17 cellular contexts compared by ENCODE assay signal in genomic region chr13:101140087-101140770, GRCh38.
DNase-seq lines count a peak whose midpoint lies in the region; ATAC-seq and TF ChIP-seq lines count a peak whose summit lies in the region.
"Had no signal": no experiment of that assay in that cellular context is flagged by ENCODE, and none has a peak within 500 bp of the region (broad histone marks: within the 10 kb centered on the region; RNA-seq: fewer than 3 reads in every experiment).

No MANE protein-coding gene starts in this region.

- no peaks in the 10 kb centered on the region for H4K20me1 ChIP-seq in neural cell (ENCODE audit: insufficient read depth)

- H3K79me2 ChIP-seq in neural cell (replicated peaks; ENCODE audit: insufficient read depth, low read length), result no peaks in the 10 kb centered on the region

- TF ChIP-seq EP300 in neural cell (conservative IDR thresholded peaks at IDR 0.05; ENCODE audit: poor library complexity, severe bottlenecking), result no peak

- H3K27ac ChIP-seq in right atrium auricular region (no peak overlapping the region), neural cell (ENCODE audit: low read length) (peak overlapping the region; percentile 72)
- H3K27ac ChIP-seq: 22Rv1, KMS-11 had no signal

- no peak overlapping the region for H3K4me2 ChIP-seq in neural cell (ENCODE audit: low read length)
- H3K4me2 ChIP-seq: KMS-11 had no signal

- intact Hi-C loops in Right ventricle myocardium superior (cut with DNase I), result loop anchor here (10.0 kb wide), 1 partner anchor 625 kb away; no protein-coding TSS in a partner anchor

- peaks cover 4% of the 10 kb centered on the region for H3F3A ChIP-seq in neural cell (ENCODE audit: insufficient read depth, low read length, poor library complexity, severe bottlenecking)

- peak; percentile 49 for DNase-seq in DMS153 (lab: John Stamatoyannopoulos, UW)
- no peak for DNase-seq in DMS153 treated with DMSO at 0.1 percent for 48 hours (lab: John Stamatoyannopoulos, UW; ENCODE audit: unreplicated experiment)
- DNase-seq in Right ventricle myocardium superior, result no peak
- no peak for DNase-seq in right atrium auricular region (ENCODE audit: low spot score)
- DNase-seq in dermis microvascular lymphatic vessel endothelial cell (ENCODE audit: low read depth in 2 of 2), result peak; percentile 86 to 90
- DNase-seq in H7, result no peak
- DNase-seq: BE2C; CD4-positive, alpha-beta T cell; GF-D8; GOT3; NCI-H1436 treated with DMSO at 0.1 percent for 48 hours; NCI-H2081 treated with DMSO at 0.1 percent for 48 hours; SIG-M5 had no signal

- H3K4me3 ChIP-seq in right atrium auricular region, result no peak overlapping the region
- no peak overlapping the region for H3K4me3 ChIP-seq in neural cell (ENCODE audit: low read length)
- no peak overlapping the region for H3K4me3 ChIP-seq in H7 (ENCODE audit: insufficient read depth, low read depth, low read length)

- peak; percentile 82 for ATAC-seq in Right ventricle myocardium superior (ENCODE audit: poor library complexity)
- ATAC-seq in GM21447 (IDR thresholded peaks at IDR 0.05; ENCODE audit: unreplicated experiment), result no peak

- TF ChIP-seq CTCF in right atrium auricular region (IDR thresholded peaks at IDR 0.05) (no peak), neural cell (IDR thresholded peaks at IDR 0.05; ENCODE audit: poor library complexity, severe bottlenecking) (no peak)

- H3K9ac ChIP-seq in neural cell (ENCODE audit: low read length), result no peak overlapping the region
- H3K9ac ChIP-seq: KMS-11 had no signal

- no peaks in the 10 kb centered on the region for H3K4me1 ChIP-seq in right atrium auricular region
- H3K4me1 ChIP-seq: BE2C had no signal

- no peaks in the 10 kb centered on the region for H3K9me2 ChIP-seq in neural cell (ENCODE audit: insufficient read depth, low read length)

- H3K36me3 ChIP-seq in right atrium auricular region (no peaks in the 10 kb centered on the region), neural cell (ENCODE audit: insufficient read depth, low read length) (no peaks in the 10 kb centered on the region), H7 (replicated peaks; ENCODE audit: control insufficient read depth, insufficient read depth, low read length) (no peaks in the 10 kb centered on the region)
- H3K36me3 ChIP-seq: BE2C had no signal

- H3K9me3 ChIP-seq in right atrium auricular region (no peaks in the 10 kb centered on the region), neural cell (ENCODE audit: low read length) (no peaks in the 10 kb centered on the region)
- H3K9me3 ChIP-seq: BE2C had no signal

- H3K27me3 ChIP-seq in right atrium auricular region (no peaks in the 10 kb centered on the region), neural cell (ENCODE audit: insufficient read depth, low read depth, low read length) (no peaks in the 10 kb centered on the region), H7 (ENCODE audit: control insufficient read depth, insufficient read depth, low read length) (no peaks in the 10 kb centered on the region)

- no peak overlapping the region for H2AFZ ChIP-seq in neural cell (ENCODE audit: low read depth, low read length)

- TF ChIP-seq RAD21 in neural cell (conservative IDR thresholded peaks at IDR 0.05), result no peak

TF ChIP-seq in neural cell, 6 proteins besides CTCF, POLR2A, EP300 and RAD21:
- no peak for TF ChIP-seq MXI1 (conservative IDR thresholded peaks at IDR 0.05; ENCODE audit: poor library complexity, severe bottlenecking)
- TF ChIP-seq TAF1 (IDR thresholded peaks at IDR 0.05; ENCODE audit: low read depth), result no peak
- no peak for TF ChIP-seq POLR2AphosphoS5 (IDR thresholded peaks at IDR 0.05)
- no peak for TF ChIP-seq SMC3 (conservative IDR thresholded peaks at IDR 0.05; ENCODE audit: poor library complexity)

Comparison
In these comparisons a context has a peak if more than half of its experiments do, and no peak if none do; other contexts are left out.
1. DNase-seq: peak in DMS153 (single experiment) and dermis microvascular lymphatic vessel endothelial cell (2 of 2); none in DMS153 treated with DMSO at 0.1 percent for 48 hours (single experiment), Right ventricle myocardium superior (single experiment), right atrium auricular region (single experiment) and H7 (single experiment).